8 cellular contexts compared by ENCODE assay signal in the genomic region with DNA sequence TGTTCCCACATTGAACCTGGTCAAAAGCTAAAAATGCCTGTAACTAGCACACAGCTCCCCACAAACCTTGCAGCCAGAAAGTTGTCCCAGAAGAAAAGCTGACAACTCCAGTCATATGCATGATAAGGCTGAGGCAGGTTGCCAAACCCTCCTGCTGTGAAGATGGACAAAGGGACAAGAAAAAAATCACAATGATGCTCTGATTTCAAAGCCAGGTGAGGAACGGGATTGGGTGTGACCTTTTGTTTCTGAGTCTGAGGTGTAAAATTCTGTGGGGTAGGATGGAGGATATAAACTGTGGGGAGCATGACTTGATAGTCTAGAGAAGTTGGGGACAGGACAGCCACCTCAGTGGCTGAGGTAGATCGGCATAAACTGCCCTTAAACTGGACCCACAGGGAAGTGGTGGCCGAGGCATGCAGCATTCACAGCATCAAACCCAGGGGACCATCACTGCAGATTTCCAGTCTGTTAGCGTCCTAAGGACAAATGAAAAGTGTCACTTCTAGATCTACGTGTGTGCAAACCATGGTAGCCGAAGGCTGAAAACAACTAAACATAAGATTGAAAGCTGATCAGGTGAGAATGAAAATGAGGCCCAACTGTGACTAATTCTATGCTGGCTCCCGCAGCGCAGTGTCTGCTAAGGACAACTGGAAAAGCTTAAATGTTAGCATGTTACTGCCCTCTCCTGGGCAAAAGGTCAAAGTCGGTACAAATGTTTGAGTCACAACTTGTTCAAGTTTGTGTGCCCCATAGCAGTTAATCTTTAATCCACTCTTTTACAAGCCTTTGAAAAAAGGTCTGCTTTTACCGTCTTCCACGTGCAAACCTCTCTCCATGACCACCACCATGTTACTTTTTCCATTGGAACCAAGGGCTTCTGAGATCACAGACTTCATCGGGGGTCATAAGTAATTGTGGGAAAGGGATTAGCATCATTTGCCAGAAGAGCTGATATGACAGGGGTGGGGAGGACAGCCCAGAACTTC. TPM values are rescaled to one million over a fixed set of nuclear protein-coding genes. Genes with fewer than 3 reads are reported as not detected.
DNase-seq lines count a peak whose midpoint lies in the region; ATAC-seq, FAIRE-seq and TF ChIP-seq lines count a peak whose summit lies in the region.

No MANE protein-coding gene starts in this region.

- 22 to 28% (median 25%) methylated on average over 12 of the region's 12 CpGs for WGBS in adrenal gland, 4 donors

- POLR2A ChIA-PET in activated CD4-positive, alpha-beta memory T cell treated with anti-CD3 and anti-CD28 coated beads for 36 hours (lab: Charles Lee), result no interaction called here
- POLR2A ChIA-PET in activated CD4-positive, alpha-beta memory T cell treated with anti-CD3 and anti-CD28 coated beads, Interleukin-2, amount 10 ng/mL, durations not matched to agents 7 days and 5 days (lab: Charles Lee), result no interaction called here
- POLR2A ChIA-PET in HEK293 (lab: Yijun Ruan, JAX), result no interaction called here

- H3K4me2 ChIP-seq in keratinocyte (ENCODE audit: control insufficient read depth, extremely low read depth, insufficient read depth, low read depth, low read length), result no peak overlapping the region

- DNase-seq in activated CD4-positive, alpha-beta memory T cell treated with anti-CD3 and anti-CD28 coated beads for 36 hours, result peak; percentile 33
- no peak for DNase-seq in activated CD4-positive, alpha-beta memory T cell treated with anti-CD3 and anti-CD28 coated beads, Interleukin-2, amount 10 ng/mL, durations not matched to agents 7 days and 5 days
- DNase-seq in NCI-H1105 treated with DMSO at 0.1 percent for 48 hours (lab: John Stamatoyannopoulos, UW) (peak; percentile 60), adrenal gland (peak; percentile 63 to 82 (median 74)), keratinocyte (ENCODE audit: low read depth, low spot score) (peak; percentile 4)

- no peak overlapping the region for H3K27ac Mint-ChIP-seq in activated CD4-positive, alpha-beta memory T cell treated with anti-CD3 and anti-CD28 coated beads for 36 hours
- H3K27ac Mint-ChIP-seq in activated CD4-positive, alpha-beta memory T cell treated with anti-CD3 and anti-CD28 coated beads, Interleukin-2, amount 10 ng/mL, durations not matched to agents 7 days and 5 days, result no peak overlapping the region

- no peaks in the 10 kb centered on the region for H3K27me3 ChIP-seq in adrenal gland
- no peaks in the 10 kb centered on the region for H3K27me3 ChIP-seq in keratinocyte (ENCODE audit: control insufficient read depth, extremely low read depth, insufficient read depth, low read length)

- no peaks in the 10 kb centered on the region for H3K9me1 ChIP-seq in keratinocyte (ENCODE audit: control insufficient read depth, extremely low read depth, insufficient read depth, low read length)

- no peak overlapping the region for H3K9ac ChIP-seq in keratinocyte (ENCODE audit: control insufficient read depth, extremely low read depth, insufficient read depth, low read length)

- peak; percentile 71 for FAIRE-seq in keratinocyte (lab: Jason Lieb, UNC)

- no peak for TF ChIP-seq POLR2A in adrenal gland (IDR thresholded peaks at IDR 0.05)

- H3K4me1 ChIP-seq in HEK293 (ENCODE audit: control insufficient read depth, insufficient read depth, low read length), result no peaks in the 10 kb centered on the region
- no peaks in the 10 kb centered on the region for H3K4me1 ChIP-seq in adrenal gland (replicated peaks in 1 of 2)
- no peaks in the 10 kb centered on the region for H3K4me1 ChIP-seq in keratinocyte (ENCODE audit: control insufficient read depth, extremely low read depth, insufficient read depth, low read length)

- H2AFZ ChIP-seq in keratinocyte (ENCODE audit: control insufficient read depth, low read length), result no peak overlapping the region

- H3K27ac ChIP-seq in HEK293 (ENCODE audit: extremely low read depth, low read depth, low read length) (no peak overlapping the region), adrenal gland (no peak overlapping the region), keratinocyte (ENCODE audit: control insufficient read depth, insufficient read depth, low read length) (no peak overlapping the region)

- peaks cover 8% of the 10 kb centered on the region for H3K9me3 Mint-ChIP-seq in activated CD4-positive, alpha-beta memory T cell treated with anti-CD3 and anti-CD28 coated beads for 36 hours
- H3K9me3 Mint-ChIP-seq in activated CD4-positive, alpha-beta memory T cell treated with anti-CD3 and anti-CD28 coated beads, Interleukin-2, amount 10 ng/mL, durations not matched to agents 7 days and 5 days, result peaks cover 3% of the 10 kb centered on the region

- H3K36me3 Mint-ChIP-seq in activated CD4-positive, alpha-beta memory T cell treated with anti-CD3 and anti-CD28 coated beads for 36 hours, result no peaks in the 10 kb centered on the region
- no peaks in the 10 kb centered on the region for H3K36me3 Mint-ChIP-seq in activated CD4-positive, alpha-beta memory T cell treated with anti-CD3 and anti-CD28 coated beads, Interleukin-2, amount 10 ng/mL, durations not matched to agents 7 days and 5 days (ENCODE audit: low read depth)

- no peak overlapping the region for H3K4me3 Mint-ChIP-seq in activated CD4-positive, alpha-beta memory T cell treated with anti-CD3 and anti-CD28 coated beads for 36 hours
- no peak overlapping the region for H3K4me3 Mint-ChIP-seq in activated CD4-positive, alpha-beta memory T cell treated with anti-CD3 and anti-CD28 coated beads, Interleukin-2, amount 10 ng/mL, durations not matched to agents 7 days and 5 days

- H4K20me1 ChIP-seq in keratinocyte (ENCODE audit: control insufficient read depth, extremely low read depth, insufficient read depth, low read length), result no peaks in the 10 kb centered on the region

- TF ChIP-seq CTCF in HEK293 (tag by site-specific recombination; IDR thresholded peaks at IDR 0.05) (peak; percentile 38; the same call in 1 of the 2 replicates), adrenal gland (IDR thresholded peaks at IDR 0.05) (peak; percentile 17 to 56 (median 48)), keratinocyte (optimal IDR thresholded peaks at IDR 0.05 in 1 of 3, IDR thresholded peaks at IDR 0.05 in 1 of 3, conservative IDR thresholded peaks at IDR 0.05 in 1 of 3; ENCODE audit: extremely low read depth in 1 of 3, insufficient read depth in 2 of 3, low read length in 3 of 3) (peak in 2 of 3 experiments; percentile 38 to 62)

- H3K36me3 ChIP-seq in HEK293 (ENCODE audit: control insufficient read depth in 2 of 2, insufficient read depth in 1 of 2, low read length in 2 of 2), result no peaks in the 10 kb centered on the region
- no peaks in the 10 kb centered on the region for H3K36me3 ChIP-seq in adrenal gland (replicated peaks in 1 of 2)
- no peaks in the 10 kb centered on the region for H3K36me3 ChIP-seq in keratinocyte (ENCODE audit: control insufficient read depth in 2 of 2, extremely low read depth in 1 of 2, insufficient read depth in 2 of 2, low read length in 2 of 2)

- H3K79me2 ChIP-seq in keratinocyte (ENCODE audit: control insufficient read depth, insufficient read depth, low read length), result no peaks in the 10 kb centered on the region

- dilution Hi-C loops in keratinocyte (cut with MboI; ENCODE audit: extremely low pct_ligation_motif_present, low sequenced_read_pairs), result no loop called here

- CTCF ChIA-PET in activated CD4-positive, alpha-beta memory T cell treated with anti-CD3 and anti-CD28 coated beads for 36 hours (lab: Charles Lee), result interaction anchor here (1.1 to 1.6 kb wide), 2 partner anchors 77 to 580 kb away, joined by 4 to 5 read pairs; no protein-coding TSS in a partner anchor
- CTCF ChIA-PET in activated CD4-positive, alpha-beta memory T cell treated with anti-CD3 and anti-CD28 coated beads, Interleukin-2, amount 10 ng/mL, durations not matched to agents 7 days and 5 days (lab: Charles Lee), result interaction anchor here (0.6 to 1.3 kb wide), 2 partner anchors 78 to 573 kb away, joined by 3 read pairs; no protein-coding TSS in a partner anchor
- CTCF ChIA-PET in HEK293 (lab: Yijun Ruan, JAX), result interaction anchor here (0.5 to 3.0 kb wide), 21 partner anchors 9 to 1403 kb away, joined by 3 to 29 read pairs (median 4); no protein-coding TSS in a partner anchor

- intact Hi-C loops in activated CD4-positive, alpha-beta memory T cell treated with anti-CD3 and anti-CD28 coated beads for 36 hours (cut with micrococcal nuclease), result loop anchor here (5.0 kb wide), 1 partner anchor 79 kb away; no protein-coding TSS in a partner anchor
- intact Hi-C loops in adrenal gland (cut with DNase I), result no loop called here

- H3K9me3 ChIP-seq in HEK293 (ENCODE audit: control insufficient read depth, insufficient read depth, low read depth, low read length), result peaks cover 2% of the 10 kb centered on the region
- H3K9me3 ChIP-seq in adrenal gland (replicated peaks in 1 of 3), result peaks cover 0 to 1% (median 0%) of the 10 kb centered on the region in 3 donors
- no peaks in the 10 kb centered on the region for H3K9me3 ChIP-seq in keratinocyte (ENCODE audit: control insufficient read depth, low read depth, low read length)

- peaks cover 12% of the 10 kb centered on the region for H3K27me3 Mint-ChIP-seq in activated CD4-positive, alpha-beta memory T cell treated with anti-CD3 and anti-CD28 coated beads for 36 hours
- peaks cover 11% of the 10 kb centered on the region for H3K27me3 Mint-ChIP-seq in activated CD4-positive, alpha-beta memory T cell treated with anti-CD3 and anti-CD28 coated beads, Interleukin-2, amount 10 ng/mL, durations not matched to agents 7 days and 5 days

- no peaks in the 10 kb centered on the region for H3K4me1 Mint-ChIP-seq in activated CD4-positive, alpha-beta memory T cell treated with anti-CD3 and anti-CD28 coated beads for 36 hours (ENCODE audit: low read depth)
- H3K4me1 Mint-ChIP-seq in activated CD4-positive, alpha-beta memory T cell treated with anti-CD3 and anti-CD28 coated beads, Interleukin-2, amount 10 ng/mL, durations not matched to agents 7 days and 5 days, result no peaks in the 10 kb centered on the region

- H3K4me3 ChIP-seq in HEK293 (ENCODE audit: low read depth, low read length), result no peak overlapping the region
- H3K4me3 ChIP-seq in adrenal gland, result no peak overlapping the region
- no peak overlapping the region for H3K4me3 ChIP-seq in keratinocyte (ENCODE audit: control insufficient read depth in 2 of 3, extremely low read depth in 1 of 3, insufficient read depth in 2 of 3, low read depth in 1 of 3, low read length in 3 of 3)

- ATAC-seq in HG03196 (IDR thresholded peaks at IDR 0.05; ENCODE audit: unreplicated experiment) (no peak), HG02623 (IDR thresholded peaks at IDR 0.05; ENCODE audit: unreplicated experiment) (no peak)

RNA-seq across cellular contexts. Expression of gene GRIN2B, which starts 39.8 kb away (rescaled TPM):
- total RNA-seq in activated CD4-positive, alpha-beta memory T cell treated with anti-CD3 and anti-CD28 coated beads for 36 hours, result not detected
- total RNA-seq in activated CD4-positive, alpha-beta memory T cell treated with anti-CD3 and anti-CD28 coated beads, Interleukin-2, amount 10 ng/mL, durations not matched to agents 7 days and 5 days, result not detected
- under 1 TPM in 5 of 8 donors, not detected in 3; under 0.01 to 0.18 (median 0.07) TPM for total RNA-seq in adrenal gland
- under 1 TPM; under 0.01 to 0.11 (median 0.08) TPM for polyA plus RNA-seq in adrenal gland
- under 0.01 TPM in 1 of 3 replicates, not detected in the others for polyA plus RNA-seq in keratinocyte
- polyA plus RNA-seq in keratinocyte (2011; ENCODE audit: low read depth), result not detected
- polyA plus RNA-seq in keratinocyte (2011; cell fraction: cytosol; rRNA removed), result not detected in 2 replicates
- polyA plus RNA-seq in keratinocyte (2011; cell fraction: nucleus; rRNA removed), result not detected in 2 replicates
- 0.04 TPM in 1 of 2 replicates, not detected in the other for polyA plus RNA-seq in keratinocyte (2012; ENCODE audit: low replicate concordance)
- not detected in 3 replicates for polyA minus RNA-seq in keratinocyte
- polyA minus RNA-seq in keratinocyte (2011; cell fraction: cytosol; rRNA and poly(A)+ RNA removed), result not detected
- polyA minus RNA-seq in keratinocyte (2011; cell fraction: nucleus; rRNA and poly(A)+ RNA removed), result not detected in 2 replicates
